ENCODE assay signal across 20 cellular contexts in the genomic region with DNA sequence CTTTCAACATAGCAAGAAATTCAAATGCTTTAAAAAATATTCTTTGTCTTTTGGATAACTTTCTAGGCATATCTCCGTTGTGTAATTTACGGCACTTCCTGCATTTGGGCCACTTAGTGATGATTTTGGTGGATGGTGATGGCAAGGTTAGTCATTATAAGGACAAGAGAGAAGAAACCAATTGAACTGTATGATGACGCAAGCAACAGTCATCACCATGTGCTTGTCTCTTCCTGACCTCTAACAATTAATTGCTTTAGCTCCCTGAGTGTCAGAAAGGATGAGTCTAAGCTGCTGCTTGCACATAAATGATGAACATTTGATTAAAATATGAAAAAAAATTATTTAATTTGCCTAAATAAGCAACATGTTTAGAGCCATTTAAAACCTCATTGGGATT. TPM values are rescaled to one million over a fixed set of nuclear protein-coding genes. Genes with fewer than 3 reads are reported as not detected.
DNase-seq lines count a peak whose midpoint lies in the region; ATAC-seq, FAIRE-seq and TF ChIP-seq lines count a peak whose summit lies in the region.
"Had no signal": no experiment of that assay in that cellular context is flagged by ENCODE, and none has a peak within 500 bp of the region (broad histone marks: within the 10 kb centered on the region; RNA-seq: fewer than 3 reads in every experiment).

No MANE protein-coding gene starts in this region.

- no peak overlapping the region for H3K27ac Mint-ChIP-seq in naive thymus-derived CD4-positive, alpha-beta T cell
- H3K27ac Mint-ChIP-seq: activated naive CD8-positive, alpha-beta T cell; CD4-positive, CD25-positive, alpha-beta regulatory T cell; GM23338 had no signal

- no peak for FAIRE-seq in bronchial epithelial cell (lab: Jason Lieb, UNC)
- FAIRE-seq: endothelial cell of umbilical vein, GM18507 had no signal

- no peaks in the 10 kb centered on the region for H3K36me3 ChIP-seq in bronchial epithelial cell (ENCODE audit: control insufficient read depth, insufficient read depth, low read length)
- no peaks in the 10 kb centered on the region for H3K36me3 ChIP-seq in naive thymus-derived CD4-positive, alpha-beta T cell (ENCODE audit: control insufficient read depth in 2 of 3, insufficient read depth in 3 of 3, low read length in 3 of 3)

- no peak overlapping the region for H3K4me3 ChIP-seq in bronchial epithelial cell (ENCODE audit: low read depth, low read length)
- H3K4me3 ChIP-seq in naive thymus-derived CD4-positive, alpha-beta T cell (ENCODE audit: low read length): no peak overlapping the region
- H3K4me3 ChIP-seq: GM23338, smooth muscle cell had no signal

- peaks cover 0 to 2% (median 0%) of the 10 kb centered on the region in 11 donors for H3K9me3 Mint-ChIP-seq in naive thymus-derived CD4-positive, alpha-beta T cell
- H3K9me3 Mint-ChIP-seq: GM23338; stimulated activated naive CD8-positive, alpha-beta T cell treated with anti-CD3 and anti-CD28 coated beads, Interleukin-15, amount 100 ng/mL, for 72 hours had no signal

- no peak overlapping the region for H3K4me3 Mint-ChIP-seq in naive thymus-derived CD4-positive, alpha-beta T cell
- H3K4me3 Mint-ChIP-seq: activated naive CD8-positive, alpha-beta T cell; CD4-positive, CD25-positive, alpha-beta regulatory T cell; GM23338; stimulated activated naive CD8-positive, alpha-beta T cell treated with anti-CD3 and anti-CD28 coated beads, Interleukin-15, amount 100 ng/mL, for 72 hours had no signal

- no peaks in the 10 kb centered on the region for H3K36me3 Mint-ChIP-seq in naive thymus-derived CD4-positive, alpha-beta T cell
- H3K36me3 Mint-ChIP-seq: CD4-positive, CD25-positive, alpha-beta regulatory T cell had no signal

- H3K4me1 ChIP-seq in naive thymus-derived CD4-positive, alpha-beta T cell (ENCODE audit: control insufficient read depth in 2 of 2, insufficient read depth in 2 of 2, low read length in 2 of 2): no peaks in the 10 kb centered on the region

- no peak overlapping the region for H3K27ac ChIP-seq in naive thymus-derived CD4-positive, alpha-beta T cell (ENCODE audit: low read depth, low read length)

- DNase-seq in ELR (ENCODE audit: low read depth) (peak; percentile 90), MV-4-11 (lab: John Stamatoyannopoulos, UW) (peak; percentile 74), bronchial epithelial cell (ENCODE audit: low read depth) (peak; percentile 97), NCI-H1048 (lab: John Stamatoyannopoulos, UW) (no peak), COLO668 (lab: John Stamatoyannopoulos, UW; ENCODE audit: unreplicated experiment) (no peak), T-helper 2 cell (no peak), islet precursor cell (no peak)
- no peak for DNase-seq in naive thymus-derived CD4-positive, alpha-beta T cell
- DNase-seq: CD4-positive, CD25-positive, alpha-beta regulatory T cell; GDM1; KG1; mesendoderm; NCI-H82; nucleus accumbens; stimulated activated naive CD8-positive, alpha-beta T cell treated with anti-CD3 and anti-CD28 coated beads, Interleukin-15, amount 100 ng/mL, for 72 hours had no signal

- H3K27me3 ChIP-seq in bronchial epithelial cell (ENCODE audit: control insufficient read depth, insufficient read depth, low read length): no peaks in the 10 kb centered on the region
- H3K27me3 ChIP-seq in naive thymus-derived CD4-positive, alpha-beta T cell (ENCODE audit: control insufficient read depth in 2 of 2, insufficient read depth in 2 of 2, low read length in 2 of 2): peaks cover 0 to 6% of the 10 kb centered on the region in 2 donors

- H3K4me1 Mint-ChIP-seq in naive thymus-derived CD4-positive, alpha-beta T cell: no peaks in the 10 kb centered on the region
- H3K4me1 Mint-ChIP-seq: CD4-positive, CD25-positive, alpha-beta regulatory T cell; stimulated activated naive CD8-positive, alpha-beta T cell treated with anti-CD3 and anti-CD28 coated beads, Interleukin-15, amount 100 ng/mL, for 72 hours had no signal

- POLR2A ChIA-PET in naive thymus-derived CD4-positive, alpha-beta T cell (lab: Charles Lee): no interaction called here

- CTCF ChIA-PET in naive thymus-derived CD4-positive, alpha-beta T cell (lab: Charles Lee): no interaction called here

- no peaks in the 10 kb centered on the region for H3K9me3 ChIP-seq in naive thymus-derived CD4-positive, alpha-beta T cell (ENCODE audit: control insufficient read depth in 2 of 3, low read length in 3 of 3)

- intact Hi-C loops in naive thymus-derived CD4-positive, alpha-beta T cell (cut with micrococcal nuclease): no loop called here

- H3K27me3 Mint-ChIP-seq in naive thymus-derived CD4-positive, alpha-beta T cell: peaks cover 0 to 14% (median 5%) of the 10 kb centered on the region in 5 donors
- H3K27me3 Mint-ChIP-seq: activated naive CD8-positive, alpha-beta T cell had no signal

- ATAC-seq in naive thymus-derived CD4-positive, alpha-beta T cell: peak; percentile 56
- ATAC-seq: GM23338; stimulated activated naive CD8-positive, alpha-beta T cell treated with anti-CD3 and anti-CD28 coated beads, Interleukin-15, amount 100 ng/mL, for 72 hours had no signal

- no peak for TF ChIP-seq CTCF in bronchial epithelial cell (IDR thresholded peaks at IDR 0.05; ENCODE audit: insufficient read depth, low read length, severe bottlenecking)

RNA-seq across cellular contexts. Expression of gene P2RY12, which starts 11.3 kb away (rescaled TPM):
- total RNA-seq in bronchial epithelial cell: not detected in 2 replicates
- under 1 TPM in 1 of 5 experiments, not detected in 4; 0.39 TPM for total RNA-seq in naive thymus-derived CD4-positive, alpha-beta T cell
- polyA plus RNA-seq in naive thymus-derived CD4-positive, alpha-beta T cell: not detected
- total RNA-seq: endothelial cell of umbilical vein, GM23338, smooth muscle cell had no signal
- polyA plus RNA-seq: CD4-positive, CD25-positive, alpha-beta regulatory T cell; endothelial cell of umbilical vein; smooth muscle cell had no signal

Comparison
In these comparisons a context has a peak if more than half of its experiments do, and no peak if none do; other contexts are left out.
1. DNase-seq: peak in ELR (single experiment), MV-4-11 (single experiment) and bronchial epithelial cell (single experiment); none in naive thymus-derived CD4-positive, alpha-beta T cell (0 of 9), NCI-H1048 (single experiment), COLO668 (single experiment), T-helper 2 cell (0 of 5) and islet precursor cell (single experiment).